In the genomic region with DNA sequence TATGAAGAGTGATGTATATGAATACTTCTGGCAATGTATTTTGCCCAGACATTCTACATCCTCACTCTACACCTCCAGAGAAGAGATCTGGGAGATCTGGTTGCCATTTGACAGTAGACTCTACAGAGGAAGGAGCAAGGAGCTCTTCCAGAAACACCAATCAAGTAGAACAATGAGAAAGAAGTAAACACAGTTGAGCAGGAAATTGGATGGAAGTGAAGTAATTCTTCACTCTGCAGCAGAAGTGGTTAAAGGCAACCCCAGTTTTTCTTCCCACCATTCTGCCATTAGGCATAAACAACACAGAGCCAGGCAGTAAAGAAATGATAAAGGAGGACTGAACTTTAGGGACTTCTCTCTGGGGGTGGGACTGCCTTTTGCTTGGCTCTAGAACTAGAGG, we compare ENCODE assay signal across 1 cellular context.
TF ChIP-seq lines count a peak whose summit lies in the region.

No MANE protein-coding gene starts in this region.

TF ChIP-seq in GM23338, 12 proteins besides CTCF, POLR2A, EP300 and RAD21 (continued from another document):
- TF ChIP-seq ZNF462 (CRISPR knock-in tag; IDR thresholded peaks at IDR 0.05) (no peak), STAT1 (IDR thresholded peaks at IDR 0.05; ENCODE audit: unreplicated experiment) (no peak), NANOG (IDR thresholded peaks at IDR 0.05; ENCODE audit: borderline replicate concordance) (no peak), CREB1 (CRISPR knock-in tag; IDR thresholded peaks at IDR 0.05; ENCODE audit: low read depth) (no peak)
